Comparison of ENCODE assay signal across 1 cellular context in the genomic region with DNA sequence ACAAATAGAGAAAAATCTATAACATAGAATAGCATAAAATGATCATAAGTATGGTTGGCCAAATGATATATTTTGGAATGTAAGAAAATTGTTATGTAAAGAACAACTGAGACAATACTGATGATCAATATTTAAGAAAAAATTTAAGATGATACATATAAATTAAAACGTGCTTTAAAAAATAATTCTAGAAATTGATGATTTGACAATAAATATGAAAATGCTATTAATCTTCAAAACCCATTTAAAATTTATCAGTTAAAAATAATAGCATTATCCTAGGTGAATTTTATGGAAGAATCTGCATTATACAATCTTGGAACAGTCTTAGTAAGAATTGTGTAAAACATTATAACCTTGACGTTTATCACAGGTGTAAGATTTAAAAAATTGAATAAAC.
TF ChIP-seq lines count a peak whose summit lies in the region.

No MANE protein-coding gene starts in this region.

TF ChIP-seq in K562, 482 proteins besides CTCF, POLR2A, EP300 and RAD21 (continued from another document):
- TF ChIP-seq, protein P1, sequence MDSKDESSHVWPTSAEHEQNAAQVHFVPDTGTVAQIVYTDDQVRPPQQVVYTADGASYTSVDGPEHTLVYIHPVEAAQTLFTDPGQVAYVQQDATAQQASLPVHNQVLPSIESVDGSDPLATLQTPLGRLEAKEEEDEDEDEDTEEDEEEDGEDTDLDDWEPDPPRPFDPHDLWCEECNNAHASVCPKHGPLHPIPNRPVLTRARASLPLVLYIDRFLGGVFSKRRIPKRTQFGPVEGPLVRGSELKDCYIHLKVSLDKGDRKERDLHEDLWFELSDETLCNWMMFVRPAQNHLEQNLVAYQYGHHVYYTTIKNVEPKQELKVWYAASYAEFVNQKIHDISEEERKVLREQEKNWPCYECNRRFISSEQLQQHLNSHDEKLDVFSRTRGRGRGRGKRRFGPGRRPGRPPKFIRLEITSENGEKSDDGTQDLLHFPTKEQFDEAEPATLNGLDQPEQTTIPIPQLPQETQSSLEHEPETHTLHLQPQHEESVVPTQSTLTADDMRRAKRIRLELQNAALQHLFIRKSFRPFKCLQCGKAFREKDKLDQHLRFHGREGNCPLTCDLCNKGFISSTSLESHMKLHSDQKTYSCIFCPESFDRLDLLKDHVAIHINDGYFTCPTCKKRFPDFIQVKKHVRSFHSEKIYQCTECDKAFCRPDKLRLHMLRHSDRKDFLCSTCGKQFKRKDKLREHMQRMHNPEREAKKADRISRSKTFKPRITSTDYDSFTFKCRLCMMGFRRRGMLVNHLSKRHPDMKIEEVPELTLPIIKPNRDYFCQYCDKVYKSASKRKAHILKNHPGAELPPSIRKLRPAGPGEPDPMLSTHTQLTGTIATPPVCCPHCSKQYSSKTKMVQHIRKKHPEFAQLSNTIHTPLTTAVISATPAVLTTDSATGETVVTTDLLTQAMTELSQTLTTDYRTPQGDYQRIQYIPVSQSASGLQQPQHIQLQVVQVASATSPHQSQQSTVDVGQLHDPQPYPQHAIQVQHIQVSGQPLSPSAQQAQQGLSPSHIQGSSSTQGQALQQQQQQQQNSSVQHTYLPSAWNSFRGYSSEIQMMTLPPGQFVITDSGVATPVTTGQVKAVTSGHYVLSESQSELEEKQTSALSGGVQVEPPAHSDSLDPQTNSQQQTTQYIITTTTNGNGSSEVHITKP (IDR thresholded peaks at IDR 0.05; ENCODE audit: partially characterized antibody) = no peak
- peak; percentile 61; the same call in 1 of the 2 replicates for TF ChIP-seq C11orf30 (IDR thresholded peaks at IDR 0.05; ENCODE audit: low read depth)
- TF ChIP-seq TGIF2 (CRISPR knock-in tag; IDR thresholded peaks at IDR 0.05) = no peak
- no peak for TF ChIP-seq ZBED1 (IDR thresholded peaks at IDR 0.05)
- TF ChIP-seq ZNF316 (IDR thresholded peaks at IDR 0.05) = peak; percentile 83
- no peak for TF ChIP-seq MTF1 (CRISPR knock-in tag; IDR thresholded peaks at IDR 0.05; ENCODE audit: borderline replicate concordance)
- no peak for TF ChIP-seq ZBTB5 (IDR thresholded peaks at IDR 0.05)
